1 cellular context compared by ENCODE assay signal in genomic region chr1:150256549-150257341, GRCh38.
A peak's percentile ranks its signal among the peaks of the same experiment; 100 is the strongest.
TF ChIP-seq lines count a peak whose summit lies in the region.

No MANE protein-coding gene starts in this region.

TF ChIP-seq in WTC11, 78 proteins besides CTCF, POLR2A, EP300 and RAD21 (continued from another document):
- TF ChIP-seq ZNF281 (CRISPR knock-in tag; IDR thresholded peaks at IDR 0.05) (0 out of 2 replicates have a peak, but pooled peaks have one; percentile 22), PRDM15 (CRISPR knock-in tag; IDR thresholded peaks at IDR 0.05) (0 out of 2 replicates have a peak, but pooled peaks have one; percentile 11), SP1 (CRISPR knock-in tag; conservative IDR thresholded peaks at IDR 0.05) (0 out of 2 replicates have a peak, but pooled peaks have one; percentile 28), EMX1 (CRISPR knock-in tag; IDR thresholded peaks at IDR 0.05) (no peak), MYBL2 (CRISPR knock-in tag; IDR thresholded peaks at IDR 0.05) (peak; percentile 21; the same call in 1 of the 2 replicates), ZMAT4 (CRISPR knock-in tag; IDR thresholded peaks at IDR 0.05) (no peak), SMAD3 (CRISPR knock-in tag; IDR thresholded peaks at IDR 0.05; ENCODE audit: borderline replicate concordance) (no peak), FOXP1 (CRISPR knock-in tag; IDR thresholded peaks at IDR 0.05; ENCODE audit: borderline replicate concordance) (no peak), JAZF1 (CRISPR knock-in tag; IDR thresholded peaks at IDR 0.05) (no peak), GRHL2 (CRISPR knock-in tag; IDR thresholded peaks at IDR 0.05; ENCODE audit: insufficient replicate concordance, severe bottlenecking) (no peak), MAX (CRISPR knock-in tag; IDR thresholded peaks at IDR 0.05) (peak; percentile 49; the same call in 1 of the 2 replicates)
